Comparison of ENCODE assay signal across 9 cellular contexts in genomic region chr17:79317916-79318315, GRCh38.
"Had no signal": no experiment of that assay in that cellular context is flagged by ENCODE, and none has a peak within 500 bp of the region (broad histone marks: within the 10 kb centered on the region; RNA-seq: fewer than 3 reads in every experiment).

No MANE protein-coding gene starts in this region.

- ATAC-seq: GM23338 had no signal

- H3K9ac ChIP-seq: KMS-11 had no signal

- H2AFZ ChIP-seq: GM23338 had no signal

- H3K4me3 ChIP-seq: GM23338 had no signal

- FAIRE-seq: H1, H54 had no signal

- H3K27ac ChIP-seq: KMS-11 had no signal

- H3K4me2 ChIP-seq: GM23338, KMS-11 had no signal

- DNase-seq: H9, HCEC 1CT, HFFc6, IMR-90, KBM-7 had no signal
